Comparison of ENCODE assay signal across 1 cellular context in genomic region chr1:183567584-183567983, GRCh38.
A peak's percentile ranks its signal among the peaks of the same experiment; 100 is the strongest.
TF ChIP-seq lines count a peak whose summit lies in the region.

No MANE protein-coding gene starts in this region.

TF ChIP-seq in HEK293, 187 proteins besides CTCF, POLR2A, EP300 and RAD21 (continued from another document):
- TF ChIP-seq, protein P1, sequence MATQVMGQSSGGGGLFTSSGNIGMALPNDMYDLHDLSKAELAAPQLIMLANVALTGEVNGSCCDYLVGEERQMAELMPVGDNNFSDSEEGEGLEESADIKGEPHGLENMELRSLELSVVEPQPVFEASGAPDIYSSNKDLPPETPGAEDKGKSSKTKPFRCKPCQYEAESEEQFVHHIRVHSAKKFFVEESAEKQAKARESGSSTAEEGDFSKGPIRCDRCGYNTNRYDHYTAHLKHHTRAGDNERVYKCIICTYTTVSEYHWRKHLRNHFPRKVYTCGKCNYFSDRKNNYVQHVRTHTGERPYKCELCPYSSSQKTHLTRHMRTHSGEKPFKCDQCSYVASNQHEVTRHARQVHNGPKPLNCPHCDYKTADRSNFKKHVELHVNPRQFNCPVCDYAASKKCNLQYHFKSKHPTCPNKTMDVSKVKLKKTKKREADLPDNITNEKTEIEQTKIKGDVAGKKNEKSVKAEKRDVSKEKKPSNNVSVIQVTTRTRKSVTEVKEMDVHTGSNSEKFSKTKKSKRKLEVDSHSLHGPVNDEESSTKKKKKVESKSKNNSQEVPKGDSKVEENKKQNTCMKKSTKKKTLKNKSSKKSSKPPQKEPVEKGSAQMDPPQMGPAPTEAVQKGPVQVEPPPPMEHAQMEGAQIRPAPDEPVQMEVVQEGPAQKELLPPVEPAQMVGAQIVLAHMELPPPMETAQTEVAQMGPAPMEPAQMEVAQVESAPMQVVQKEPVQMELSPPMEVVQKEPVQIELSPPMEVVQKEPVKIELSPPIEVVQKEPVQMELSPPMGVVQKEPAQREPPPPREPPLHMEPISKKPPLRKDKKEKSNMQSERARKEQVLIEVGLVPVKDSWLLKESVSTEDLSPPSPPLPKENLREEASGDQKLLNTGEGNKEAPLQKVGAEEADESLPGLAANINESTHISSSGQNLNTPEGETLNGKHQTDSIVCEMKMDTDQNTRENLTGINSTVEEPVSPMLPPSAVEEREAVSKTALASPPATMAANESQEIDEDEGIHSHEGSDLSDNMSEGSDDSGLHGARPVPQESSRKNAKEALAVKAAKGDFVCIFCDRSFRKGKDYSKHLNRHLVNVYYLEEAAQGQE (tag by site-specific recombination; IDR thresholded peaks at IDR 0.05): no peak
- no peak for TF ChIP-seq ZNF2 (tag by site-specific recombination; IDR thresholded peaks at IDR 0.05)
- TF ChIP-seq ZBTB8A (tag by site-specific recombination; IDR thresholded peaks at IDR 0.05): no peak
- no peak for TF ChIP-seq WT1 (tag by site-specific recombination; IDR thresholded peaks at IDR 0.05)
- no peak for TF ChIP-seq ZNF157 (tag by site-specific recombination; IDR thresholded peaks at IDR 0.05)
- TF ChIP-seq ZNF843 (tag by site-specific recombination; IDR thresholded peaks at IDR 0.05): no peak
- no peak for TF ChIP-seq ZNF112 (tag by site-specific recombination; IDR thresholded peaks at IDR 0.05)
- no peak for TF ChIP-seq ZNF585B (tag by site-specific recombination; IDR thresholded peaks at IDR 0.05)
- no peak for TF ChIP-seq TSHZ1 (tag by site-specific recombination; IDR thresholded peaks at IDR 0.05; ENCODE audit: borderline replicate concordance)
- TF ChIP-seq, protein P2, sequence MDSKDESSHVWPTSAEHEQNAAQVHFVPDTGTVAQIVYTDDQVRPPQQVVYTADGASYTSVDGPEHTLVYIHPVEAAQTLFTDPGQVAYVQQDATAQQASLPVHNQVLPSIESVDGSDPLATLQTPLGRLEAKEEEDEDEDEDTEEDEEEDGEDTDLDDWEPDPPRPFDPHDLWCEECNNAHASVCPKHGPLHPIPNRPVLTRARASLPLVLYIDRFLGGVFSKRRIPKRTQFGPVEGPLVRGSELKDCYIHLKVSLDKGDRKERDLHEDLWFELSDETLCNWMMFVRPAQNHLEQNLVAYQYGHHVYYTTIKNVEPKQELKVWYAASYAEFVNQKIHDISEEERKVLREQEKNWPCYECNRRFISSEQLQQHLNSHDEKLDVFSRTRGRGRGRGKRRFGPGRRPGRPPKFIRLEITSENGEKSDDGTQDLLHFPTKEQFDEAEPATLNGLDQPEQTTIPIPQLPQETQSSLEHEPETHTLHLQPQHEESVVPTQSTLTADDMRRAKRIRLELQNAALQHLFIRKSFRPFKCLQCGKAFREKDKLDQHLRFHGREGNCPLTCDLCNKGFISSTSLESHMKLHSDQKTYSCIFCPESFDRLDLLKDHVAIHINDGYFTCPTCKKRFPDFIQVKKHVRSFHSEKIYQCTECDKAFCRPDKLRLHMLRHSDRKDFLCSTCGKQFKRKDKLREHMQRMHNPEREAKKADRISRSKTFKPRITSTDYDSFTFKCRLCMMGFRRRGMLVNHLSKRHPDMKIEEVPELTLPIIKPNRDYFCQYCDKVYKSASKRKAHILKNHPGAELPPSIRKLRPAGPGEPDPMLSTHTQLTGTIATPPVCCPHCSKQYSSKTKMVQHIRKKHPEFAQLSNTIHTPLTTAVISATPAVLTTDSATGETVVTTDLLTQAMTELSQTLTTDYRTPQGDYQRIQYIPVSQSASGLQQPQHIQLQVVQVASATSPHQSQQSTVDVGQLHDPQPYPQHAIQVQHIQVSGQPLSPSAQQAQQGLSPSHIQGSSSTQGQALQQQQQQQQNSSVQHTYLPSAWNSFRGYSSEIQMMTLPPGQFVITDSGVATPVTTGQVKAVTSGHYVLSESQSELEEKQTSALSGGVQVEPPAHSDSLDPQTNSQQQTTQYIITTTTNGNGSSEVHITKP (tag by site-specific recombination; IDR thresholded peaks at IDR 0.05): peak; percentile 54
- peak; percentile 52; the same call in 1 of the 2 replicates for TF ChIP-seq ZNF366 (tag by site-specific recombination; conservative IDR thresholded peaks at IDR 0.05)
- TF ChIP-seq ZNF335 (tag by site-specific recombination; conservative IDR thresholded peaks at IDR 0.05): no peak
